In genomic region chr16:1572664-1573063, GRCh38 we compare ENCODE assay signal across 2 cellular contexts.
TF ChIP-seq lines count a peak whose summit lies in the region.

No MANE protein-coding gene starts in this region.

TF ChIP-seq in SK-N-SH treated with all-trans-retinoic acid at 6 μM for 48 hours, 23 proteins besides CTCF, POLR2A, EP300 and RAD21:
- no peak for TF ChIP-seq ZC3H10 (CRISPR knock-in tag; IDR thresholded peaks at IDR 0.05)
- TF ChIP-seq TOX (CRISPR knock-in tag; IDR thresholded peaks at IDR 0.05; ENCODE audit: borderline replicate concordance): no peak
- TF ChIP-seq ARNTL (CRISPR knock-in tag; IDR thresholded peaks at IDR 0.05; ENCODE audit: borderline replicate concordance, low read depth): no peak
- no peak for TF ChIP-seq CREB5 (CRISPR knock-in tag; IDR thresholded peaks at IDR 0.05; ENCODE audit: low read depth)
- TF ChIP-seq ZNF8 (CRISPR knock-in tag; IDR thresholded peaks at IDR 0.05): no peak
- TF ChIP-seq PPARA (CRISPR knock-in tag; IDR thresholded peaks at IDR 0.05; ENCODE audit: borderline replicate concordance): no peak

TF ChIP-seq in SK-N-SH, 30 proteins besides CTCF, POLR2A, EP300 and RAD21:
- TF ChIP-seq MEF2A (IDR thresholded peaks at IDR 0.05; ENCODE audit: borderline replicate concordance, low read depth): no peak
